In genomic region chr2:38889575-38889974, GRCh38 we compare ENCODE assay signal across 26 cellular contexts. TPM values are rescaled to one million over a fixed set of nuclear protein-coding genes. Genes with fewer than 3 reads are reported as not detected.
"Had no signal": no experiment of that assay in that cellular context is flagged by ENCODE, and none has a peak within 500 bp of the region (broad histone marks: within the 10 kb centered on the region; RNA-seq: fewer than 3 reads in every experiment).

ARHGEF33 (plus strand) TSS chr2:38889875; CDS start chr2:38919448, 29,573 bp downstream.

- H3K9me3 ChIP-seq: adrenal gland, body of pancreas, colonic mucosa had no signal

- DNase-seq: activated CD4-positive, alpha-beta memory T cell treated with anti-CD3 and anti-CD28 coated beads for 36 hours; activated CD4-positive, alpha-beta T cell treated with anti-CD3 and anti-CD28 coated beads for 36 hours; activated CD4-positive, alpha-beta T cell treated with anti-CD3 and anti-CD28 coated beads, Interleukin-2, amount 10 ng/mL, durations not matched to agents 24 days and 14 days; activated CD4-positive, CD25-positive, alpha-beta regulatory T cell; activated CD4-positive, CD25-positive, alpha-beta regulatory T cell treated with anti-CD3 and anti-CD28 coated beads, Interleukin-2, amount 50 U/mL, for 72 hours; activated CD8-positive, alpha-beta memory T cell treated with anti-CD3 and anti-CD28 coated beads, Interleukin-2, amount 10 ng/mL, durations not matched to agents 7 days and 5 days; activated CD8-positive, alpha-beta memory T cell treated with anti-CD3 and anti-CD28 coated beads, Interleukin-2, amount 50 U/mL, for 4 hours; activated CD8-positive, alpha-beta T cell treated with anti-CD3 and anti-CD28 coated beads, Interleukin-2, amount 10 ng/mL, durations not matched to agents 7 days and 5 days; activated effector memory CD4-positive, alpha-beta T cell treated with anti-CD3 and anti-CD28 coated beads, Interleukin-2, amount 50 U/mL, for 16 hours; activated naive CD4-positive, alpha-beta T cell treated with anti-CD3 and anti-CD28 coated beads for 36 hours; activated naive CD8-positive, alpha-beta T cell treated with anti-CD3 and anti-CD28 coated beads for 36 hours; activated naive CD8-positive, alpha-beta T cell treated with anti-CD3 and anti-CD28 coated beads, Interleukin-2, amount 50 U/mL, for 24 hours; activated T-cell treated with anti-CD3 and anti-CD28 coated beads, Interleukin-2, amount 50 U/mL, for 1 hour; activated T-cell treated with anti-CD3 and anti-CD28 coated beads, Interleukin-2, amount 50 U/mL, for 48 hours; adrenal gland; amygdala; aorta; body of pancreas; caudate nucleus; colonic mucosa; effector CD8-positive, alpha-beta T cell; foreskin fibroblast; head of caudate nucleus; T-helper 17 cell; T1000 had no signal

- H3K27me3 ChIP-seq: adrenal gland, body of pancreas, colonic mucosa had no signal

- H3K36me3 ChIP-seq: adrenal gland, colonic mucosa had no signal

- ATAC-seq: activated CD4-positive, alpha-beta T cell treated with anti-CD3 and anti-CD28 coated beads for 36 hours; activated CD8-positive, alpha-beta memory T cell treated with anti-CD3 and anti-CD28 coated beads, Interleukin-2, amount 10 ng/mL, durations not matched to agents 7 days and 5 days; activated CD8-positive, alpha-beta T cell treated with anti-CD3 and anti-CD28 coated beads, Interleukin-2, amount 10 ng/mL, durations not matched to agents 7 days and 5 days; activated naive CD8-positive, alpha-beta T cell treated with anti-CD3 and anti-CD28 coated beads, Interleukin-2, amount 50 U/mL, for 24 hours; body of pancreas; esophagus mucosa; T-helper 17 cell had no signal

- H3K4me3 ChIP-seq: adrenal gland, body of pancreas, colonic mucosa had no signal

- H3K4me1 ChIP-seq: adrenal gland, body of pancreas, colonic mucosa had no signal

RNA-seq across cellular contexts. Expression of gene ARHGEF33, which starts in this region (rescaled TPM):
- total RNA-seq: activated naive CD4-positive, alpha-beta T cell treated with anti-CD3 and anti-CD28 coated beads for 36 hours; esophagus mucosa; T-helper 17 cell had no signal
